ENCODE assay signal across 32 cellular contexts in genomic region chr5:125396462-125396861, GRCh38.
DNase-seq lines count a peak whose midpoint lies in the region; ATAC-seq, FAIRE-seq and TF ChIP-seq lines count a peak whose summit lies in the region.
"Had no signal": no experiment of that assay in that cellular context is flagged by ENCODE, and none has a peak within 500 bp of the region (broad histone marks: within the 10 kb centered on the region; RNA-seq: fewer than 3 reads in every experiment).

No MANE protein-coding gene starts in this region.

- no peak overlapping the region for H3K4me3 ChIP-seq in HEK293 (ENCODE audit: low read depth, low read length)
- no peak overlapping the region for H3K4me3 ChIP-seq in Panc1 (ENCODE audit: low read depth in 2 of 2, low read length in 2 of 2)
- no peak overlapping the region for H3K4me3 ChIP-seq in H1 (ENCODE audit: extremely low read depth in 1 of 4, insufficient read depth in 2 of 4, low read depth in 3 of 4, low read length in 4 of 4)
- H3K4me3 ChIP-seq in vagina: no peak overlapping the region
- no peak overlapping the region for H3K4me3 ChIP-seq in H7 (ENCODE audit: insufficient read depth, low read depth, low read length)
- H3K4me3 ChIP-seq: A549; BLaER1; BLaER1 treated with 17β-estradiol and CSF1 and Interleukin-3, amounts not matched to agents 10 nM and 100 nM had no signal

- H3K79me2 ChIP-seq in H1 (ENCODE audit: control insufficient read depth in 1 of 2, insufficient read depth in 2 of 2, low read length in 2 of 2): no peaks in the 10 kb centered on the region

- H2BK5ac ChIP-seq in H1 (ENCODE audit: low read depth, low read length): no peak overlapping the region

- CTCF ChIA-PET in HEK293 (lab: Yijun Ruan, JAX): interaction anchor here (0.6 kb wide), 1 partner anchor 1066 kb away, joined by 3 read pairs; no protein-coding TSS in a partner anchor
- CTCF ChIA-PET in Panc1 (lab: Charles Lee): no interaction called here
- CTCF ChIA-PET in H1 (lab: Charles Lee; ENCODE audit: partially characterized antibody): no interaction called here

- H2AFZ ChIP-seq in H1 (ENCODE audit: low read length): no peak overlapping the region

- no peak overlapping the region for H3K9ac ChIP-seq in H1 (replicated peaks in 1 of 4; ENCODE audit: extremely low read depth in 1 of 4, low read depth in 3 of 4, low read length in 3 of 4)
- H3K9ac ChIP-seq: BLaER1; BLaER1 treated with 17β-estradiol and CSF1 and Interleukin-3, amounts not matched to agents 10 nM and 100 nM had no signal

- TF ChIP-seq EP300 in H1 (IDR thresholded peaks at IDR 0.05; ENCODE audit: borderline replicate concordance in 1 of 2, low read depth in 2 of 2, low read length in 2 of 2): no peak

- ATAC-seq in Panc1: no peak
- ATAC-seq: A549; CD8-positive, alpha-beta T cell had no signal

- H3K9me3 ChIP-seq in HEK293 (ENCODE audit: control insufficient read depth, insufficient read depth, low read depth, low read length) (no peaks in the 10 kb centered on the region), Panc1 (ENCODE audit: control insufficient read depth, insufficient read depth, low read depth, low read length) (no peaks in the 10 kb centered on the region; the same call in 1 of the 2 replicates), H1 (ENCODE audit: insufficient read depth in 2 of 2, low read depth in 1 of 2, low read length in 1 of 2) (no peaks in the 10 kb centered on the region; a peak in 1 of 4 replicates), vagina (no peaks in the 10 kb centered on the region)
- H3K9me3 ChIP-seq: A549, BE2C, BLaER1, Caco-2 had no signal

- no peak overlapping the region for H3K18ac ChIP-seq in H1 (ENCODE audit: extremely low read depth, low read length)

- FAIRE-seq in H1 (lab: Jason Lieb, UNC): no peak
- FAIRE-seq: A549, D721Med had no signal

- no peak for TF ChIP-seq RAD21 in H1 (IDR thresholded peaks at IDR 0.05 in 1 of 2, conservative IDR thresholded peaks at IDR 0.05 in 1 of 2; ENCODE audit: low read depth in 2 of 2, low read length in 2 of 2)

- H2BK15ac ChIP-seq in H1 (ENCODE audit: low read length): no peak overlapping the region

- H4K91ac ChIP-seq in H1 (replicated peaks; ENCODE audit: insufficient read length, low read length): no peak overlapping the region

- H3K79me1 ChIP-seq in H1 (ENCODE audit: low read depth, low read length): no peaks in the 10 kb centered on the region

- no peak for TF ChIP-seq CTCF in HEK293 (tag by site-specific recombination; IDR thresholded peaks at IDR 0.05)
- TF ChIP-seq CTCF in Panc1 (IDR thresholded peaks at IDR 0.05): no peak
- no peak for TF ChIP-seq CTCF in H1 (IDR thresholded peaks at IDR 0.05; ENCODE audit: control extremely low read depth in 1 of 3, insufficient read depth in 1 of 3, low read depth in 1 of 3, low read length in 3 of 3)
- TF ChIP-seq CTCF in vagina (IDR thresholded peaks at IDR 0.05): no peak

- no peak overlapping the region for H3K23ac ChIP-seq in H1 (ENCODE audit: insufficient read length)

- no peak overlapping the region for H2AK5ac ChIP-seq in H1 (ENCODE audit: low read depth, low read length)

- H3K14ac ChIP-seq in H1 (ENCODE audit: insufficient read length): no peak overlapping the region

- no peak overlapping the region for H3K4me2 ChIP-seq in H1 (ENCODE audit: insufficient read depth in 1 of 2, low read depth in 2 of 2, low read length in 2 of 2)
- H3K4me2 ChIP-seq: A549; BLaER1; BLaER1 treated with 17β-estradiol and CSF1 and Interleukin-3, amounts not matched to agents 10 nM and 100 nM had no signal

- no peaks in the 10 kb centered on the region for H4K20me1 ChIP-seq in H1 (replicated peaks in 1 of 2; ENCODE audit: control insufficient read depth in 1 of 2, insufficient read depth in 2 of 2, low read length in 2 of 2)
- H4K20me1 ChIP-seq: BLaER1; BLaER1 treated with 17β-estradiol and CSF1 and Interleukin-3, amounts not matched to agents 10 nM and 100 nM had no signal

- no peak overlapping the region for H3K27ac ChIP-seq in HEK293 (ENCODE audit: extremely low read depth, low read depth, low read length)
- H3K27ac ChIP-seq in Panc1 (ENCODE audit: low read length): peak overlapping the region; percentile 3; the same call in 1 of the 2 replicates
- H3K27ac ChIP-seq in H1 (ENCODE audit: low read depth, low read length): no peak overlapping the region
- no peak overlapping the region for H3K27ac ChIP-seq in vagina
- H3K27ac ChIP-seq: 22Rv1; A549; BLaER1; BLaER1 treated with 17β-estradiol and CSF1 and Interleukin-3, amounts not matched to agents 10 nM and 100 nM; C4-2B had no signal

- intact Hi-C loops in Panc1 (cut with micrococcal nuclease; ENCODE audit: unreplicated experiment): no loop called here
- intact Hi-C loops in vagina (cut with DNase I): no loop called here

- H3K23me2 ChIP-seq in H1 (ENCODE audit: low read depth, low read length): no peaks in the 10 kb centered on the region

- H3K36me3 ChIP-seq in HEK293 (ENCODE audit: control insufficient read depth in 2 of 2, insufficient read depth in 1 of 2, low read length in 2 of 2): no peaks in the 10 kb centered on the region
- no peaks in the 10 kb centered on the region for H3K36me3 ChIP-seq in Panc1 (ENCODE audit: control insufficient read depth, insufficient read depth, low read length)
- H3K36me3 ChIP-seq in H1 (ENCODE audit: control insufficient read depth in 2 of 4, insufficient read depth in 4 of 4, low read length in 3 of 4): no peaks in the 10 kb centered on the region
- no peaks in the 10 kb centered on the region for H3K36me3 ChIP-seq in vagina
- no peaks in the 10 kb centered on the region for H3K36me3 ChIP-seq in H7 (replicated peaks; ENCODE audit: control insufficient read depth, insufficient read depth, low read length)
- H3K36me3 ChIP-seq: BE2C; BLaER1; BLaER1 treated with 17β-estradiol and CSF1 and Interleukin-3, amounts not matched to agents 10 nM and 100 nM had no signal

- POLR2A ChIA-PET in HEK293 (lab: Yijun Ruan, JAX): no interaction called here
- POLR2A ChIA-PET in Panc1 (lab: Charles Lee): no interaction called here
- POLR2A ChIA-PET in H1 (lab: Charles Lee; ENCODE audit: partially characterized antibody): no interaction called here

- in situ Hi-C loops in Panc1 (cut with HindIII; ENCODE audit: low pct_unique_long_range_greater_than_20kb, low sequenced_read_pairs): no loop called here

- DNase-seq in Panc1 (ENCODE audit: low read depth, low spot score) (no peak), H1 (ENCODE audit: low read depth in 1 of 2, low spot score in 2 of 2) (no peak), vagina (ENCODE audit: extremely low spot score in 2 of 2) (no peak), H7 (no peak)
- DNase-seq in stimulated activated naive CD4-positive, alpha-beta T cell treated with Interleukin-2 at 50 U/mL for 16 hours (lab: John Stamatoyannopoulos, UW): no peak
- DNase-seq: 8988T; ACHN; AML-193; BE2C; C1 segment of cervical spinal cord; Caco-2; Calu3; CD4-positive, alpha-beta memory T cell; CD4-positive, alpha-beta T cell; CD4-positive, CD25-positive, alpha-beta regulatory T cell; CD8-positive, alpha-beta memory T cell; CD8-positive, alpha-beta T cell; COR-L47; DMS 273 treated with DMSO at 0.1 percent for 48 hours; DMS153; DMS53; DMS79; DMS79 treated with DMSO at 0.1 percent for 48 hours; DND-41; EL had no signal

- H2BK20ac ChIP-seq in H1 (ENCODE audit: low read length): no peak overlapping the region

- no peak overlapping the region for H3K56ac ChIP-seq in H1 (replicated peaks; ENCODE audit: insufficient read length, low read depth, low read length)

- BruUV-seq in Panc1 (replicated peaks; lab: Mats Ljungman, UMichigan): no TSS peak

- no peak overlapping the region for H4K8ac ChIP-seq in H1 (ENCODE audit: extremely low read depth, insufficient read depth, low read length)

- H3K27me3 ChIP-seq in Panc1 (ENCODE audit: control insufficient read depth, insufficient read depth, low read length) (no peaks in the 10 kb centered on the region), H1 (replicated peaks in 1 of 4; ENCODE audit: control insufficient read depth in 3 of 4, extremely low read depth in 1 of 4, insufficient read depth in 3 of 4, low read length in 3 of 4) (no peaks in the 10 kb centered on the region), vagina (no peaks in the 10 kb centered on the region), H7 (ENCODE audit: control insufficient read depth, insufficient read depth, low read length) (no peaks in the 10 kb centered on the region)
- H3K27me3 ChIP-seq: BE2C; BLaER1; BLaER1 treated with 17β-estradiol and CSF1 and Interleukin-3, amounts not matched to agents 10 nM and 100 nM had no signal

- no peak overlapping the region for H2BK12ac ChIP-seq in H1 (ENCODE audit: low read depth, low read length)

- H2BK120ac ChIP-seq in H1 (replicated peaks; ENCODE audit: low read depth, low read length): no peak overlapping the region

- no peaks in the 10 kb centered on the region for H3K4me1 ChIP-seq in HEK293 (ENCODE audit: control insufficient read depth, insufficient read depth, low read length)
- H3K4me1 ChIP-seq in Panc1 (ENCODE audit: control insufficient read depth, insufficient read depth, low read length): no peaks in the 10 kb centered on the region
- H3K4me1 ChIP-seq in H1 (replicated peaks in 1 of 4; ENCODE audit: control insufficient read depth in 3 of 4, insufficient read depth in 4 of 4, low read length in 3 of 4): no peaks in the 10 kb centered on the region
- no peaks in the 10 kb centered on the region for H3K4me1 ChIP-seq in vagina
- H3K4me1 ChIP-seq: A549; BE2C; BLaER1; BLaER1 treated with 17β-estradiol and CSF1 and Interleukin-3, amounts not matched to agents 10 nM and 100 nM had no signal

- WGBS in H1 (ENCODE audit: extremely low coverage in 1 of 2, insufficient coverage in 1 of 2, insufficient read length in 1 of 2, insufficient replicate concordance in 2 of 2, low coverage in 1 of 2, low lambda C conversion rate in 2 of 2, missing lambda C conversion rate in 1 of 2), 2 experiments: 87% methylated on average over 1 of the region's 1 CpG; no CpG with 5 or more reads in 1 of the 2 experiments

- no peak overlapping the region for H3K4ac ChIP-seq in H1 (replicated peaks; ENCODE audit: insufficient read length, low read depth, low read length)

- no peak overlapping the region for H4K5ac ChIP-seq in H1 (ENCODE audit: insufficient read length, low read depth, low read length)

- TF ChIP-seq POLR2A in H1 (IDR thresholded peaks at IDR 0.05; ENCODE audit: control extremely low read depth in 1 of 2, low read depth in 2 of 2, low read length in 2 of 2) (no peak), vagina (IDR thresholded peaks at IDR 0.05) (no peak)

TF ChIP-seq in HEK293, 187 proteins besides CTCF, POLR2A, EP300 and RAD21:
- TF ChIP-seq ZNF548 (tag by site-specific recombination; IDR thresholded peaks at IDR 0.05) (no peak), ZNF626 (tag by site-specific recombination; IDR thresholded peaks at IDR 0.05) (0 out of 2 replicates have a peak, but pooled peaks have one; percentile 42), SETDB1 (IDR thresholded peaks at IDR 0.05; ENCODE audit: insufficient read length, low read length) (peak; percentile 56)
TF ChIP-seq in HEK293: peak in this region for 2.

TF ChIP-seq in H1, 55 proteins besides CTCF, POLR2A, EP300 and RAD21 (continues in another document):
- 0 out of 2 replicates have a peak, but pooled peaks have one; percentile 37 for TF ChIP-seq ATF3 (IDR thresholded peaks at IDR 0.05; ENCODE audit: insufficient read depth, low read depth, low read length)
